In genomic region chr16:23464196-23464595, GRCh38 we compare ENCODE assay signal across 21 cellular contexts. TPM values are rescaled to one million over a fixed set of nuclear protein-coding genes. Genes with fewer than 3 reads are reported as not detected.
DNase-seq lines count a peak whose midpoint lies in the region; ATAC-seq and TF ChIP-seq lines count a peak whose summit lies in the region.
"Had no signal": no experiment of that assay in that cellular context is flagged by ENCODE, and none has a peak within 500 bp of the region (broad histone marks: within the 10 kb centered on the region; RNA-seq: fewer than 3 reads in every experiment).

No MANE protein-coding gene starts in this region.

- H3K4me1 ChIP-seq in right atrium auricular region (peaks cover 0 to 15% of the 10 kb centered on the region in 2 donors), testis (peaks cover 8% of the 10 kb centered on the region)
- H3K4me1 ChIP-seq: BE2C had no signal

- H3K27ac ChIP-seq in right atrium auricular region (no peak overlapping the region), testis (no peak overlapping the region)
- H3K27ac ChIP-seq: brain microvascular endothelial cell had no signal

- H3K9me3 ChIP-seq in right atrium auricular region (no peaks in the 10 kb centered on the region), testis (no peaks in the 10 kb centered on the region)
- H3K9me3 ChIP-seq: BE2C, stomach had no signal

- no peaks in the 10 kb centered on the region for H3K27me3 Mint-ChIP-seq in naive B cell
- H3K27me3 Mint-ChIP-seq in endothelial cell (ENCODE audit: unreplicated experiment) = no peaks in the 10 kb centered on the region
- H3K27me3 Mint-ChIP-seq in type B pancreatic cell = no peaks in the 10 kb centered on the region

- no peak overlapping the region for H3K4me3 ChIP-seq in right atrium auricular region
- no peak overlapping the region for H3K4me3 ChIP-seq in testis
- H3K4me3 ChIP-seq: stomach had no signal

- H3K27ac Mint-ChIP-seq in naive B cell = peak overlapping the region; percentile 0 to 91 (median 23)
- H3K27ac Mint-ChIP-seq in endothelial cell (ENCODE audit: unreplicated experiment) = no peak overlapping the region
- no peak overlapping the region for H3K27ac Mint-ChIP-seq in type B pancreatic cell
- H3K27ac Mint-ChIP-seq: nephron had no signal

- WGBS in testis, 2 donors = 65 to 69% methylated on average over 1 of the region's 1 CpG

- H3K4me1 Mint-ChIP-seq in naive B cell = peaks cover 0 to 3% (median 3%) of the 10 kb centered on the region in 3 donors
- H3K4me1 Mint-ChIP-seq in endothelial cell (ENCODE audit: unreplicated experiment) = no peaks in the 10 kb centered on the region
- no peaks in the 10 kb centered on the region for H3K4me1 Mint-ChIP-seq in type B pancreatic cell (ENCODE audit: unreplicated experiment)

- intact Hi-C loops in Right ventricle myocardium inferior (cut with DNase I) = no loop called here
- intact Hi-C loops in testis (cut with DNase I; ENCODE audit: low total_unique reads) = no loop called here

- H3K36me3 ChIP-seq in right atrium auricular region = peaks cover 33% of the 10 kb centered on the region
- no peaks in the 10 kb centered on the region for H3K36me3 ChIP-seq in testis (ENCODE audit: low read depth, missing control alignments)

- no peaks in the 10 kb centered on the region for H3K9me3 Mint-ChIP-seq in naive B cell
- no peaks in the 10 kb centered on the region for H3K9me3 Mint-ChIP-seq in endothelial cell (ENCODE audit: unreplicated experiment)
- H3K9me3 Mint-ChIP-seq in type B pancreatic cell = no peaks in the 10 kb centered on the region
- H3K9me3 Mint-ChIP-seq: nephron had no signal

- H3K4me3 Mint-ChIP-seq in naive B cell = no peak overlapping the region
- no peak overlapping the region for H3K4me3 Mint-ChIP-seq in endothelial cell (ENCODE audit: unreplicated experiment)
- no peak overlapping the region for H3K4me3 Mint-ChIP-seq in type B pancreatic cell
- H3K4me3 Mint-ChIP-seq: nephron had no signal

- no peak for TF ChIP-seq POLR2A in testis (IDR thresholded peaks at IDR 0.05)

- H3K27me3 ChIP-seq in right atrium auricular region (no peaks in the 10 kb centered on the region), testis (no peaks in the 10 kb centered on the region)
- H3K27me3 ChIP-seq: BE2C, brain microvascular endothelial cell, stomach had no signal

- TF ChIP-seq CTCF in right atrium auricular region (IDR thresholded peaks at IDR 0.05) (no peak), testis (IDR thresholded peaks at IDR 0.05) (no peak), endothelial cell (IDR thresholded peaks at IDR 0.05; ENCODE audit: unreplicated experiment) (no peak), type B pancreatic cell (conservative IDR thresholded peaks at IDR 0.05) (no peak)

- H3K36me3 Mint-ChIP-seq in naive B cell (peaks cover 0 to 18% of the 10 kb centered on the region in 2 donors), endothelial cell (ENCODE audit: low read depth, unreplicated experiment) (peaks cover 18% of the 10 kb centered on the region), type B pancreatic cell (peaks cover 8% of the 10 kb centered on the region)

- ATAC-seq in Right ventricle myocardium inferior (peak; percentile 37), naive B cell (ENCODE audit: low read depth in 2 of 2) (no peak), GM19324 (IDR thresholded peaks at IDR 0.05; ENCODE audit: low FRiP score, unreplicated experiment) (no peak)

- DNase-seq in Right ventricle myocardium inferior (ENCODE audit: missing footprints) (no peak), right atrium auricular region (ENCODE audit: low spot score) (no peak), foreskin melanocyte (peak; percentile 48), naive B cell (no peak), testis (peak; percentile 30), endothelial cell (ENCODE audit: low spot score) (no peak), type B pancreatic cell (ENCODE audit: extremely low spot score, unreplicated experiment) (no peak)
- DNase-seq: activated CD4-positive, alpha-beta T cell treated with anti-CD3 and anti-CD28 coated beads for 1 hour; BE2C; brain microvascular endothelial cell; dermis blood vessel endothelial cell; NCI-H1092 treated with DMSO at 0.1 percent for 48 hours; NCI-H2081 treated with DMSO at 0.1 percent for 48 hours; NCI-H510A treated with DMSO at 0.1 percent for 48 hours; RPMI8226; small intestine; stimulated activated CD4-positive, alpha-beta T cell treated with anti-CD3 and anti-CD28 coated beads, Interleukin-4, amount 100 ng/mL, for 1 hour; stomach; T1000 had no signal

RNA-seq across cellular contexts. Expression of gene COG7, which starts 11.2 kb away (rescaled TPM):
- total RNA-seq in Right ventricle myocardium inferior (9.8 TPM), right atrium auricular region (10 to 100 TPM in 1 of 2 donors, 1 to 10 TPM in 1; 9.0 to 11.2 TPM), testis (10 to 100 TPM; 35.1 to 40.7 TPM), endothelial cell (ENCODE audit: unreplicated experiment) (10.1 TPM), type B pancreatic cell (ENCODE audit: low replicate concordance) (24.0 and 29.3 TPM in 2 replicates)
- polyA plus RNA-seq in naive B cell (ENCODE audit: low read depth in 6 of 6) (10 to 100 TPM in 1 of 6 donors, 1 to 10 TPM in 5; 5.8 to 19.3 (median 8.8) TPM), testis (ENCODE audit: insufficient read depth, low read depth, low replicate concordance) (21.5 TPM)

RNA-seq across cellular contexts. Expression of gene GGA2, which starts 46.1 kb away (rescaled TPM):
- total RNA-seq in Right ventricle myocardium inferior (51.7 TPM), right atrium auricular region (10 to 100 TPM; 25.0 to 59.3 TPM), testis (10 to 100 TPM; 60.6 to 71.9 TPM), endothelial cell (ENCODE audit: unreplicated experiment) (65.1 TPM), type B pancreatic cell (ENCODE audit: low replicate concordance) (63.3 and 105 TPM in 2 replicates)
- polyA plus RNA-seq in naive B cell (ENCODE audit: low read depth in 6 of 6) (100 to 1,000 TPM; 154 to 303 (median 222) TPM), testis (ENCODE audit: insufficient read depth, low read depth, low replicate concordance) (47.2 TPM)

Comparison
In these comparisons a context has a peak if more than half of its experiments do, and no peak if none do; other contexts are left out.
1. DNase-seq: peak in foreskin melanocyte (single experiment) and testis (single experiment); none in Right ventricle myocardium inferior (single experiment), right atrium auricular region (single experiment), naive B cell (single experiment), endothelial cell (single experiment) and type B pancreatic cell (single experiment).
2. H3K27ac Mint-ChIP-seq: peak in naive B cell (6 of 6); none in endothelial cell (single experiment) and type B pancreatic cell (single experiment).